In genomic region chr13:43874512-43875092, GRCh38 we compare ENCODE assay signal across 8 cellular contexts. TPM values are rescaled to one million over a fixed set of nuclear protein-coding genes. Genes with fewer than 3 reads are reported as not detected.
DNase-seq lines count a peak whose midpoint lies in the region; ATAC-seq and TF ChIP-seq lines count a peak whose summit lies in the region.

No MANE protein-coding gene starts in this region.

- DNase-seq in HT1080 (ENCODE audit: low read depth) (peak; percentile 22), kidney tubule cell (ENCODE audit: low spot score) (peak; percentile 35)
- DNase-seq in stimulated activated CD4-positive, alpha-beta T cell treated with anti-CD3 and anti-CD28 coated beads, Interleukin-2, amount 100 ng/mL, for 48 hours: no peak
- DNase-seq in activated effector memory CD4-positive, alpha-beta T cell treated with anti-CD3 and anti-CD28 coated beads, Interleukin-2, amount 50 U/mL, for 16 hours: no peak
- DNase-seq in stimulated activated CD4-positive, alpha-beta T cell treated with anti-CD3 and anti-CD28 coated beads, Interleukin-12 subunit alpha, Interleukin-12 subunit beta, amount 100 ng/mL, for 4 hours: no peak
- DNase-seq in stimulated activated effector memory CD8-positive, alpha-beta T cell treated with anti-CD3 and anti-CD28 coated beads, Interleukin-12 subunit alpha, Interleukin-12 subunit beta, amount 100 ng/mL, for 72 hours (ENCODE audit: low spot score in 2 of 2): no peak

- H3K4me3 Mint-ChIP-seq in stimulated activated effector memory CD8-positive, alpha-beta T cell treated with anti-CD3 and anti-CD28 coated beads, Interleukin-12 subunit alpha, Interleukin-12 subunit beta, amount 100 ng/mL, for 72 hours: no peak overlapping the region

- no peaks in the 10 kb centered on the region for H3K9me3 Mint-ChIP-seq in stimulated activated effector memory CD8-positive, alpha-beta T cell treated with anti-CD3 and anti-CD28 coated beads, Interleukin-12 subunit alpha, Interleukin-12 subunit beta, amount 100 ng/mL, for 72 hours

- peaks cover 7% of the 10 kb centered on the region for H3K36me3 Mint-ChIP-seq in stimulated activated effector memory CD8-positive, alpha-beta T cell treated with anti-CD3 and anti-CD28 coated beads, Interleukin-12 subunit alpha, Interleukin-12 subunit beta, amount 100 ng/mL, for 72 hours

- ATAC-seq in stimulated activated effector memory CD8-positive, alpha-beta T cell treated with anti-CD3 and anti-CD28 coated beads, Interleukin-12 subunit alpha, Interleukin-12 subunit beta, amount 100 ng/mL, for 72 hours: no peak

- H3K4me1 Mint-ChIP-seq in stimulated activated effector memory CD8-positive, alpha-beta T cell treated with anti-CD3 and anti-CD28 coated beads, Interleukin-12 subunit alpha, Interleukin-12 subunit beta, amount 100 ng/mL, for 72 hours: peaks cover 7% of the 10 kb centered on the region

- TF ChIP-seq CTCF in C4-2B (conservative IDR thresholded peaks at IDR 0.05) (peak; percentile 73), VCaP (conservative IDR thresholded peaks at IDR 0.05) (peak; percentile 75)

- no peak overlapping the region for H3K27ac Mint-ChIP-seq in stimulated activated effector memory CD8-positive, alpha-beta T cell treated with anti-CD3 and anti-CD28 coated beads, Interleukin-12 subunit alpha, Interleukin-12 subunit beta, amount 100 ng/mL, for 72 hours

- no peak overlapping the region for H3K27ac ChIP-seq in C4-2B
- H3K27ac ChIP-seq in VCaP: no peak overlapping the region

RNA-seq across cellular contexts. Expression of gene CCDC122, which starts 4.9 kb away (rescaled TPM):
- 4.1 and 6.1 TPM in 2 replicates for total RNA-seq in HT1080 (2014; rRNA removed; shearing (Covaris generic))
- polyA plus RNA-seq in HT1080 (2015; cell fraction: cytosol; rRNA removed): 2.6 and 3.3 TPM in 2 replicates
- polyA plus RNA-seq in HT1080 (2015; cell fraction: nucleus; rRNA removed): 4.2 TPM in 2 replicates

RNA-seq across cellular contexts. Expression of gene LACC1, which starts 5.1 kb away (rescaled TPM):
- total RNA-seq in HT1080 (2014; rRNA removed; shearing (Covaris generic)): 2.6 and 4.1 TPM in 2 replicates
- polyA plus RNA-seq in HT1080 (2015; cell fraction: cytosol; rRNA removed): 5.3 and 7.2 TPM in 2 replicates
- 9.4 and 12.6 TPM in 2 replicates for polyA plus RNA-seq in HT1080 (2015; cell fraction: nucleus; rRNA removed)

Comparison
In these comparisons a context has a peak if more than half of its experiments do, and no peak if none do; other contexts are left out.
1. DNase-seq: peak in HT1080 (single experiment) and kidney tubule cell (single experiment); none in stimulated activated CD4-positive, alpha-beta T cell treated with anti-CD3 and anti-CD28 coated beads, Interleukin-2, amount 100 ng/mL, for 48 hours (0 of 2), activated effector memory CD4-positive, alpha-beta T cell treated with anti-CD3 and anti-CD28 coated beads, Interleukin-2, amount 50 U/mL, for 16 hours (single experiment), stimulated activated CD4-positive, alpha-beta T cell treated with anti-CD3 and anti-CD28 coated beads, Interleukin-12 subunit alpha, Interleukin-12 subunit beta, amount 100 ng/mL, for 4 hours (single experiment) and stimulated activated effector memory CD8-positive, alpha-beta T cell treated with anti-CD3 and anti-CD28 coated beads, Interleukin-12 subunit alpha, Interleukin-12 subunit beta, amount 100 ng/mL, for 72 hours (0 of 2).